ENCODE assay signal across 11 cellular contexts in the genomic region with DNA sequence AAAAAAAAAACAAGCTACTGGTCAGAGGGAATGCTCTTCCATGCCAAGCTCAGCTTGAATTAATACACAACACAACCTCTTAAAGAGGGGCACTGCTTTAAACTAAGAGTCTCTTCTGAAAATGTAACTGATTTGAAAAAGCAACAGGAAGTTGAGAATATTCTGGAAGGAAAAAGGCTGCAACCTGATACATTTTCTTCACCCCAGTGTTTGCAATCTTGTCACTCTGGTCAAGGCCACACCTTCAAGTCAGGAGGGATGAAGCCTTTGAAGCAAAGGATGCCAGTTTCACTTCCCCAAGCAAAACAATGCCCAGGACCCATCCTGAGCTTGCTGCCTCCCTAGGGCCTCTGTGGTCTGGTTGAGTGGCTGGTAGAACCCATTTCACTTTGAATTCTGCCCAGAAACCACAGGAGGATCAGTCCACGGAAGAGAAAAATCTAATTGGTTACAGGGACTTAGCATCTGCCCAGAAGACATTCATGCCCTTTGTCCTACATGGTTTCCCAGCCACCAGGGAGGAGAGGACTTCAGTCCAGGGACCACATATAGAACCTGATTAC.
DNase-seq lines count a peak whose midpoint lies in the region; ATAC-seq, FAIRE-seq and TF ChIP-seq lines count a peak whose summit lies in the region.
"Had no signal": no experiment of that assay in that cellular context is flagged by ENCODE, and none has a peak within 500 bp of the region (broad histone marks: within the 10 kb centered on the region; RNA-seq: fewer than 3 reads in every experiment).

No MANE protein-coding gene starts in this region.

- H3K4me3 ChIP-seq in HepG2 (replicated peaks in 1 of 3; ENCODE audit: insufficient read depth in 1 of 3, low read depth in 2 of 3, low read length in 3 of 3) (no peak overlapping the region), right lobe of liver (no peak overlapping the region), heart right ventricle (no peak overlapping the region)

- no peak for FAIRE-seq in HepG2 (lab: Jason Lieb, UNC)

- TF ChIP-seq EP300 in HepG2 (IDR thresholded peaks at IDR 0.05; ENCODE audit: low read depth in 2 of 2, low read length in 2 of 2) (no peak), HepG2 (CRISPR knock-in tag; IDR thresholded peaks at IDR 0.05; ENCODE audit: borderline replicate concordance) (0 out of 2 replicates have a peak, but pooled peaks have one; percentile 11)

- H3K79me2 ChIP-seq in HepG2 (ENCODE audit: insufficient read depth, low read length), result peaks cover 86% of the 10 kb centered on the region

- no peaks in the 10 kb centered on the region for H3K27me3 Mint-ChIP-seq in activated B cell treated with CpG ODN at 0.5 μM for 24 hours
- H3K27me3 Mint-ChIP-seq in type B pancreatic cell, result no peaks in the 10 kb centered on the region
- H3K27me3 Mint-ChIP-seq in immature natural killer cell (ENCODE audit: low read depth in 3 of 3), result peaks cover 0 to 1% (median 0%) of the 10 kb centered on the region in 3 donors

- H3K36me3 ChIP-seq in HepG2 (replicated peaks in 1 of 2; ENCODE audit: control insufficient read depth in 1 of 2, insufficient read depth in 2 of 2, low read length in 2 of 2), result no peaks in the 10 kb centered on the region
- no peaks in the 10 kb centered on the region for H3K36me3 ChIP-seq in right lobe of liver
- no peaks in the 10 kb centered on the region for H3K36me3 ChIP-seq in heart right ventricle
- H3K36me3 ChIP-seq: BE2C had no signal

- intact Hi-C loops in HepG2 (cut with micrococcal nuclease; ENCODE audit: unreplicated experiment), result no loop called here
- intact Hi-C loops in right lobe of liver (cut with DNase I), result no loop called here
- intact Hi-C loops in activated B cell treated with CpG ODN at 0.5 μM for 24 hours (cut with micrococcal nuclease), result no loop called here
- intact Hi-C loops in heart right ventricle (cut with DNase I), result loop anchor here in 4 of 10 donors (10.0 kb wide), 3 partner anchors 316 to 386 kb away; a partner anchor contains a TSS

- H3K9ac ChIP-seq in HepG2 (ENCODE audit: insufficient read depth, low read depth, low read length), result no peak overlapping the region

- CTCF ChIA-PET in HepG2 (lab: Yijun Ruan, JAX; ENCODE audit: low intra/inter-chr PET ratio, low total read pairs), result no interaction called here
- CTCF ChIA-PET in activated B cell treated with CpG ODN at 0.5 μM for 24 hours (lab: Charles Lee), result no interaction called here
- CTCF ChIA-PET in HEK293T (lab: Yijun Ruan, JAX), result interaction anchor here (0.8 to 1.0 kb wide), 2 partner anchors 11 to 14 kb away, joined by 3 read pairs; no protein-coding TSS in a partner anchor

- no peak overlapping the region for H2AFZ ChIP-seq in HepG2 (ENCODE audit: low read length)

- H4K20me1 ChIP-seq in HepG2 (ENCODE audit: insufficient read depth, low read length), result peaks cover 2% of the 10 kb centered on the region; the same call in 1 of the 2 replicates

- no peaks in the 10 kb centered on the region for H3K27me3 ChIP-seq in HepG2 (ENCODE audit: control insufficient read depth in 1 of 2, insufficient read depth in 2 of 2, low read length in 2 of 2)
- no peaks in the 10 kb centered on the region for H3K27me3 ChIP-seq in right lobe of liver
- H3K27me3 ChIP-seq in heart right ventricle, result no peaks in the 10 kb centered on the region
- H3K27me3 ChIP-seq: BE2C had no signal

- TF ChIP-seq POLR2A in HepG2 (IDR thresholded peaks at IDR 0.05; ENCODE audit: insufficient read depth in 1 of 2, low read depth in 2 of 2, low read length in 2 of 2) (no peak), right lobe of liver (IDR thresholded peaks at IDR 0.05) (no peak)

- peaks cover 8% of the 10 kb centered on the region for H3K4me1 Mint-ChIP-seq in activated B cell treated with CpG ODN at 0.5 μM for 24 hours
- peaks cover 65% of the 10 kb centered on the region for H3K4me1 Mint-ChIP-seq in type B pancreatic cell (ENCODE audit: unreplicated experiment)
- no peaks in the 10 kb centered on the region for H3K4me1 Mint-ChIP-seq in immature natural killer cell

- POLR2A ChIA-PET in HepG2 (lab: Yijun Ruan, JAX) (interaction anchor here (0.6 to 1.1 kb wide), 4 partner anchors 8 to 98 kb away, joined by 3 read pairs; no protein-coding TSS in a partner anchor), activated B cell treated with CpG ODN at 0.5 μM for 24 hours (lab: Charles Lee) (interaction anchor here (0.6 kb wide), 1 partner anchor 113 kb away, joined by 3 read pairs; no protein-coding TSS in a partner anchor), HEK293T (lab: Yijun Ruan, JAX) (interaction anchor here (1.0 kb wide), 1 partner anchor 12 kb away, joined by 3 read pairs; no protein-coding TSS in a partner anchor)

- DNase-seq in HepG2 (ENCODE audit: low spot score) (no peak), right lobe of liver (no peak), activated B cell treated with CpG ODN at 0.5 μM for 24 hours (no peak), type B pancreatic cell (ENCODE audit: extremely low spot score, unreplicated experiment) (no peak), heart right ventricle (no peak), immature natural killer cell (no peak), HEK293T (ENCODE audit: extremely low spot score) (no peak)
- DNase-seq: BE2C had no signal

- no TSS peak for BruUV-seq in HepG2 (replicated peaks; lab: Mats Ljungman, UMichigan)

- H3K9me3 Mint-ChIP-seq in activated B cell treated with CpG ODN at 0.5 μM for 24 hours, result no peaks in the 10 kb centered on the region
- peaks cover 9% of the 10 kb centered on the region for H3K9me3 Mint-ChIP-seq in type B pancreatic cell
- no peaks in the 10 kb centered on the region for H3K9me3 Mint-ChIP-seq in immature natural killer cell
- H3K9me3 Mint-ChIP-seq: T-helper 1 cell treated with Interleukin-12 subunit alpha and Interleukin-12 subunit beta and Interleukin-4 antibody, amounts not matched to agents 30 μg/mL and 1 μg/mL, for 36 hours had no signal

- H3K9me3 ChIP-seq in HepG2 (ENCODE audit: low read length) (no peaks in the 10 kb centered on the region), right lobe of liver (no peaks in the 10 kb centered on the region), heart right ventricle (no peaks in the 10 kb centered on the region)
- H3K9me3 ChIP-seq: BE2C had no signal

- no peak for TF ChIP-seq RAD21 in HepG2 (CRISPR knock-in tag; IDR thresholded peaks at IDR 0.05)

- no peak overlapping the region for H3K27ac Mint-ChIP-seq in activated B cell treated with CpG ODN at 0.5 μM for 24 hours
- H3K27ac Mint-ChIP-seq in type B pancreatic cell, result peak overlapping the region; percentile 55
- no peak overlapping the region for H3K27ac Mint-ChIP-seq in immature natural killer cell
- H3K27ac Mint-ChIP-seq: stimulated activated naive CD8-positive, alpha-beta T cell treated with anti-CD3 and anti-CD28 coated beads, Interleukin-15, Interleukin-2, amounts not matched to agents 100 ng/mL and 50 ng/mL, for 24 hours; T-helper 1 cell treated with Interleukin-12 subunit alpha and Interleukin-12 subunit beta and Interleukin-4 antibody, amounts not matched to agents 30 μg/mL and 1 μg/mL, for 36 hours had no signal

- in situ Hi-C loops in HepG2 (cut with HindIII; ENCODE audit: extremely low pct_ligation_motif_present, low pct_unique_long_range_greater_than_20kb), result no loop called here

- ATAC-seq in HepG2, result peak; percentile 50
- ATAC-seq in right lobe of liver, result no peak
- ATAC-seq in HG03378 (IDR thresholded peaks at IDR 0.05; ENCODE audit: unreplicated experiment), result peak; percentile 89
- ATAC-seq in activated B cell treated with CpG ODN at 0.5 μM for 24 hours (ENCODE audit: low read depth), result peak; percentile 68
- no peak for ATAC-seq in heart right ventricle

- peak overlapping the region; percentile 18; the same call in 1 of the 2 replicates for H3K4me2 ChIP-seq in HepG2 (ENCODE audit: low read depth, low read length)

- H3K36me3 Mint-ChIP-seq in activated B cell treated with CpG ODN at 0.5 μM for 24 hours (ENCODE audit: low read depth) (no peaks in the 10 kb centered on the region), type B pancreatic cell (peaks cover 11% of the 10 kb centered on the region), immature natural killer cell (no peaks in the 10 kb centered on the region)

- no peak for TF ChIP-seq CTCF in HepG2 (CRISPR knock-in tag; IDR thresholded peaks at IDR 0.05)
- no peak for TF ChIP-seq CTCF in right lobe of liver (IDR thresholded peaks at IDR 0.05)
- TF ChIP-seq CTCF in activated B cell treated with CpG ODN at 0.5 μM for 24 hours (IDR thresholded peaks at IDR 0.05), result no peak
- TF ChIP-seq CTCF in type B pancreatic cell (conservative IDR thresholded peaks at IDR 0.05), result no peak
- TF ChIP-seq CTCF in heart right ventricle (IDR thresholded peaks at IDR 0.05), result no peak

- WGBS in HepG2 (ENCODE audit: low lambda C conversion rate), result 77% methylated on average over 1 of the region's 1 CpG
- 42% methylated on average over 1 of the region's 1 CpG for WGBS in right lobe of liver (ENCODE audit: insufficient coverage, low coverage, low lambda C conversion rate, missing lambda C conversion rate)
- WGBS in heart right ventricle, 2 donors, result 83 to 87% methylated on average over 1 of the region's 1 CpG

- no peak overlapping the region for H3K4me3 Mint-ChIP-seq in activated B cell treated with CpG ODN at 0.5 μM for 24 hours
- no peak overlapping the region for H3K4me3 Mint-ChIP-seq in type B pancreatic cell
- H3K4me3 Mint-ChIP-seq in immature natural killer cell, result no peak overlapping the region
- H3K4me3 Mint-ChIP-seq: stimulated activated naive CD8-positive, alpha-beta T cell treated with anti-CD3 and anti-CD28 coated beads, Interleukin-15, Interleukin-2, amounts not matched to agents 100 ng/mL and 50 ng/mL, for 24 hours; T-helper 1 cell treated with Interleukin-12 subunit alpha and Interleukin-12 subunit beta and Interleukin-4 antibody, amounts not matched to agents 30 μg/mL and 1 μg/mL, for 36 hours had no signal

- H3K4me1 ChIP-seq in HepG2 (ENCODE audit: insufficient read depth, low read length) (peaks cover 67% of the 10 kb centered on the region), right lobe of liver (no peaks in the 10 kb centered on the region), heart right ventricle (peaks cover 0 to 11% (median 5%) of the 10 kb centered on the region in 9 donors)

- no peak overlapping the region for H3K27ac ChIP-seq in HepG2 (ENCODE audit: extremely low read length, insufficient read depth, low read length)
- H3K27ac ChIP-seq in right lobe of liver, result no peak overlapping the region
- no peak overlapping the region for H3K27ac ChIP-seq in heart right ventricle

TF ChIP-seq in HepG2, 621 proteins besides CTCF, POLR2A, EP300 and RAD21 (continues in another document):
- no peak for TF ChIP-seq NAIF1 (CRISPR knock-in tag; IDR thresholded peaks at IDR 0.05; ENCODE audit: borderline replicate concordance)
- no peak for TF ChIP-seq ASH2L (IDR thresholded peaks at IDR 0.05; ENCODE audit: insufficient read length, low read depth, low read length)
- TF ChIP-seq HNF4A (CRISPR knock-in tag; IDR thresholded peaks at IDR 0.05), result peak; percentile 52
- peak; percentile 93 for TF ChIP-seq PPARG (CRISPR knock-in tag; conservative IDR thresholded peaks at IDR 0.05)

Comparison
In these comparisons a context has a peak if more than half of its experiments do, and no peak if none do; other contexts are left out.
1. ATAC-seq: peak in HepG2 (single experiment), HG03378 (single experiment) and activated B cell treated with CpG ODN at 0.5 μM for 24 hours (single experiment); none in right lobe of liver (0 of 4) and heart right ventricle (0 of 8).